In genomic region chr1:226314055-226314454, GRCh38 we compare ENCODE assay signal across 9 cellular contexts.
"Had no signal": no experiment of that assay in that cellular context is flagged by ENCODE, and none has a peak within 500 bp of the region (broad histone marks: within the 10 kb centered on the region; RNA-seq: fewer than 3 reads in every experiment).

No MANE protein-coding gene starts in this region.

- H3K4me3 ChIP-seq: GM23338 had no signal

- H2AFZ ChIP-seq: GM23338 had no signal

- DNase-seq: H9, HCEC 1CT, HFFc6, KG1 had no signal

- ATAC-seq: GM23338 had no signal

- H3K27ac Mint-ChIP-seq: GM23338, H9, HFFc6, IgD-negative memory B cell had no signal

- H3K4me3 Mint-ChIP-seq: GM23338, H9, HFFc6 had no signal

- H3K4me2 ChIP-seq: GM23338 had no signal

- H3K9me3 Mint-ChIP-seq: GM23338, H9, HFFc6, IgD-negative memory B cell had no signal

- FAIRE-seq: H1, H54, HTR-8/SVneo had no signal
